Comparison of ENCODE assay signal across 31 cellular contexts in genomic region chr12:80655751-80656150, GRCh38. TPM values are rescaled to one million over a fixed set of nuclear protein-coding genes. Genes with fewer than 3 reads are reported as not detected.
"Had no signal": no experiment of that assay in that cellular context is flagged by ENCODE, and none has a peak within 500 bp of the region (broad histone marks: within the 10 kb centered on the region; RNA-seq: fewer than 3 reads in every experiment).

No MANE protein-coding gene starts in this region.

- H3K4me1 Mint-ChIP-seq: activated CD4-positive, alpha-beta T cell treated with anti-CD3 and anti-CD28 coated beads for 36 hours; activated naive CD8-positive, alpha-beta T cell treated with anti-CD3 and anti-CD28 coated beads for 36 hours; naive B cell; stimulated activated effector memory CD8-positive, alpha-beta T cell treated with anti-CD3 and anti-CD28 coated beads, Interleukin-12 subunit alpha, Interleukin-12 subunit beta, amount 100 ng/mL, for 72 hours; stimulated activated naive CD8-positive, alpha-beta T cell treated with anti-CD3 and anti-CD28 coated beads, Interleukin-15, amount 100 ng/mL, for 72 hours had no signal

- H3K4me3 Mint-ChIP-seq: activated CD4-positive, alpha-beta T cell treated with anti-CD3 and anti-CD28 coated beads for 36 hours; activated naive CD8-positive, alpha-beta T cell treated with anti-CD3 and anti-CD28 coated beads for 36 hours; activated T-cell treated with anti-CD3 and anti-CD28 coated beads, Interleukin-2, amount 50 U/mL, for 4 hours; dendritic cell treated with granulocyte-macrophage colony-stimulating factor and Interleukin-4, amounts not matched to agents 40 ng/mL and 50 ng/mL, for 4 days; naive B cell; stimulated activated effector memory CD8-positive, alpha-beta T cell treated with anti-CD3 and anti-CD28 coated beads, Interleukin-12 subunit alpha, Interleukin-12 subunit beta, amount 100 ng/mL, for 72 hours; stimulated activated naive CD8-positive, alpha-beta T cell treated with anti-CD3 and anti-CD28 coated beads, Interleukin-15, amount 100 ng/mL, for 72 hours had no signal

- H3K36me3 ChIP-seq: left lung, right lobe of liver, suprapubic skin, transverse colon had no signal

- H3K9me3 ChIP-seq: body of pancreas, left lung, right lobe of liver, suprapubic skin, transverse colon had no signal

- H3K9me3 Mint-ChIP-seq: activated naive CD8-positive, alpha-beta T cell treated with anti-CD3 and anti-CD28 coated beads for 36 hours; dendritic cell treated with granulocyte-macrophage colony-stimulating factor and Interleukin-4, amounts not matched to agents 40 ng/mL and 50 ng/mL, for 4 days; naive B cell had no signal

- H3K36me3 Mint-ChIP-seq: activated naive CD8-positive, alpha-beta T cell treated with anti-CD3 and anti-CD28 coated beads for 36 hours; naive B cell; stimulated activated effector memory CD8-positive, alpha-beta T cell treated with anti-CD3 and anti-CD28 coated beads, Interleukin-12 subunit alpha, Interleukin-12 subunit beta, amount 100 ng/mL, for 72 hours had no signal

- H3K27me3 ChIP-seq: body of pancreas, foreskin keratinocyte, left lung, right lobe of liver, suprapubic skin, transverse colon had no signal

- H3K4me1 ChIP-seq: body of pancreas, foreskin keratinocyte, left lung, right lobe of liver, suprapubic skin, transverse colon had no signal

- H3K27me3 Mint-ChIP-seq: activated CD4-positive, alpha-beta T cell treated with anti-CD3 and anti-CD28 coated beads for 36 hours; activated naive CD8-positive, alpha-beta T cell treated with anti-CD3 and anti-CD28 coated beads for 36 hours; dendritic cell treated with granulocyte-macrophage colony-stimulating factor and Interleukin-4, amounts not matched to agents 40 ng/mL and 50 ng/mL, for 4 days; naive B cell; stimulated activated naive CD8-positive, alpha-beta T cell treated with anti-CD3 and anti-CD28 coated beads, Interleukin-15, amount 100 ng/mL, for 72 hours had no signal

- H3K27ac Mint-ChIP-seq: activated CD4-positive, alpha-beta T cell treated with anti-CD3 and anti-CD28 coated beads for 36 hours; activated naive CD8-positive, alpha-beta T cell treated with anti-CD3 and anti-CD28 coated beads for 36 hours; dendritic cell treated with granulocyte-macrophage colony-stimulating factor and Interleukin-4, amounts not matched to agents 40 ng/mL and 50 ng/mL, for 4 days; naive B cell; stimulated activated effector memory CD8-positive, alpha-beta T cell treated with anti-CD3 and anti-CD28 coated beads, Interleukin-12 subunit alpha, Interleukin-12 subunit beta, amount 100 ng/mL, for 72 hours; stimulated activated naive CD8-positive, alpha-beta T cell treated with anti-CD3 and anti-CD28 coated beads, Interleukin-15, amount 100 ng/mL, for 72 hours had no signal

- H3K27ac ChIP-seq: body of pancreas, foreskin keratinocyte, left lung, right lobe of liver, skin epidermis, suprapubic skin, transverse colon had no signal

- H3K4me3 ChIP-seq: body of pancreas, left lung, lung, right lobe of liver, skin epidermis, suprapubic skin, transverse colon had no signal

- DNase-seq: activated CD4-positive, alpha-beta T cell treated with anti-CD3 and anti-CD28 coated beads for 36 hours; activated CD4-positive, alpha-beta T cell treated with anti-CD3 and anti-CD28 coated beads, Interleukin-2, amount 50 U/mL, for 4 hours; activated CD8-positive, alpha-beta memory T cell treated with anti-CD3 and anti-CD28 coated beads, Interleukin-2, amount 50 U/mL, for 48 hours; activated naive CD4-positive, alpha-beta T cell treated with Interleukin-2 at 50 U/mL for 16 hours; activated naive CD8-positive, alpha-beta T cell treated with anti-CD3 and anti-CD28 coated beads for 36 hours; activated T-cell treated with anti-CD3 and anti-CD28 coated beads, Interleukin-2, amount 50 U/mL, for 4 hours; amygdala; body of pancreas; effector CD4-positive, alpha-beta T cell; foreskin keratinocyte; kidney glomerular epithelial cell; left lung; naive B cell; occipital lobe; right lobe of liver; stimulated activated CD4-positive, alpha-beta T cell treated with anti-CD3 and anti-CD28 coated beads, Interleukin-1b, Interleukin-23, amount 100 ng/mL, for 48 hours; stimulated activated naive CD8-positive, alpha-beta T cell treated with anti-CD3 and anti-CD28 coated beads, Interleukin-15, amount 100 ng/mL, for 72 hours; T-helper 1 cell; T-helper 9 cell; transverse colon had no signal

RNA-seq across cellular contexts. Expression of gene MYF6, which starts 51.7 kb away (rescaled TPM):
- total RNA-seq: activated CD4-positive, alpha-beta T cell treated with anti-CD3 and anti-CD28 coated beads for 36 hours; activated CD8-positive, alpha-beta memory T cell treated with anti-CD3 and anti-CD28 coated beads for 36 hours; activated naive CD8-positive, alpha-beta T cell treated with anti-CD3 and anti-CD28 coated beads for 36 hours; activated T-cell treated with anti-CD3 and anti-CD28 coated beads, Interleukin-2, amount 50 U/mL, for 4 hours; body of pancreas; chondrocyte; epithelial cell of proximal tubule; foreskin keratinocyte; glomerular endothelial cell; left lung; lung; mesenteric fat pad; mucosa of gallbladder; suprapubic skin had no signal
